1 cellular context compared by ENCODE assay signal in the genomic region with DNA sequence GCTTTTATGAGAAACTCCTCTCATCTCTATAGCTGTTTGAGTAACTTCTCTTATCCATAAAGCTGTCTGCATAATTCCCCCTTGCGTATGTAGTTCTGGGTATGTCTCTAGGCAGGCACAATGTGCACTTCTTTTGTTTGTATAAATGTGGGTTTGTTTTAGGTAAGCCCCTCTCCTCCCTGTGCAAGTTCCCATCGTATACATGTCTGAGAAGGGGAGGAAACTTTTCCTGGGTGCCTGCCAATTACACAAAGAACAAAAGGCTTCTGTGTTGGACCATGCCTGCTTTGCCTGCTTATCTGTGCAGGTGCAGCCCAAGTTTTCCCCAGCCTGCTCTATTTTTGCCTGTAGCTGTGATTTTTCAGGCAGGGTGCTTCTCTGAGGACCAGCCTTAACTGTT.
TF ChIP-seq lines count a peak whose summit lies in the region.

No MANE protein-coding gene starts in this region.

TF ChIP-seq in HCT116, 20 proteins besides CTCF, POLR2A, EP300 and RAD21 (continued from another document):
- TF ChIP-seq, protein P1, sequence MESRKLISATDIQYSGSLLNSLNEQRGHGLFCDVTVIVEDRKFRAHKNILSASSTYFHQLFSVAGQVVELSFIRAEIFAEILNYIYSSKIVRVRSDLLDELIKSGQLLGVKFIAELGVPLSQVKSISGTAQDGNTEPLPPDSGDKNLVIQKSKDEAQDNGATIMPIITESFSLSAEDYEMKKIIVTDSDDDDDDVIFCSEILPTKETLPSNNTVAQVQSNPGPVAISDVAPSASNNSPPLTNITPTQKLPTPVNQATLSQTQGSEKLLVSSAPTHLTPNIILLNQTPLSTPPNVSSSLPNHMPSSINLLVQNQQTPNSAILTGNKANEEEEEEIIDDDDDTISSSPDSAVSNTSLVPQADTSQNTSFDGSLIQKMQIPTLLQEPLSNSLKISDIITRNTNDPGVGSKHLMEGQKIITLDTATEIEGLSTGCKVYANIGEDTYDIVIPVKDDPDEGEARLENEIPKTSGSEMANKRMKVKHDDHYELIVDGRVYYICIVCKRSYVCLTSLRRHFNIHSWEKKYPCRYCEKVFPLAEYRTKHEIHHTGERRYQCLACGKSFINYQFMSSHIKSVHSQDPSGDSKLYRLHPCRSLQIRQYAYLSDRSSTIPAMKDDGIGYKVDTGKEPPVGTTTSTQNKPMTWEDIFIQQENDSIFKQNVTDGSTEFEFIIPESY (IDR thresholded peaks at IDR 0.05; ENCODE audit: extremely low read depth, insufficient replicate concordance, low read length), result no peak
